1 cellular context compared by ENCODE assay signal in genomic region chr3:108806316-108806715, GRCh38.
TF ChIP-seq lines count a peak whose summit lies in the region.

No MANE protein-coding gene starts in this region.

TF ChIP-seq in GM23338, 12 proteins besides CTCF, POLR2A, EP300 and RAD21 (continued from another document):
- TF ChIP-seq, protein P1, sequence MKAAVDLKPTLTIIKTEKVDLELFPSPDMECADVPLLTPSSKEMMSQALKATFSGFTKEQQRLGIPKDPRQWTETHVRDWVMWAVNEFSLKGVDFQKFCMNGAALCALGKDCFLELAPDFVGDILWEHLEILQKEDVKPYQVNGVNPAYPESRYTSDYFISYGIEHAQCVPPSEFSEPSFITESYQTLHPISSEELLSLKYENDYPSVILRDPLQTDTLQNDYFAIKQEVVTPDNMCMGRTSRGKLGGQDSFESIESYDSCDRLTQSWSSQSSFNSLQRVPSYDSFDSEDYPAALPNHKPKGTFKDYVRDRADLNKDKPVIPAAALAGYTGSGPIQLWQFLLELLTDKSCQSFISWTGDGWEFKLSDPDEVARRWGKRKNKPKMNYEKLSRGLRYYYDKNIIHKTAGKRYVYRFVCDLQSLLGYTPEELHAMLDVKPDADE (IDR thresholded peaks at IDR 0.05), result no peak
- TF ChIP-seq JUNB (IDR thresholded peaks at IDR 0.05; ENCODE audit: unreplicated experiment), result no peak
- no peak for TF ChIP-seq ZNF331 (CRISPR knock-in tag; IDR thresholded peaks at IDR 0.05; ENCODE audit: low read depth)
- TF ChIP-seq EZH2phosphoT487 (IDR thresholded peaks at IDR 0.05; ENCODE audit: unreplicated experiment), result no peak
- no peak for TF ChIP-seq STAT1 (IDR thresholded peaks at IDR 0.05; ENCODE audit: unreplicated experiment)
- TF ChIP-seq ZNF462 (CRISPR knock-in tag; IDR thresholded peaks at IDR 0.05), result no peak
- no peak for TF ChIP-seq EZH2 (IDR thresholded peaks at IDR 0.05; ENCODE audit: low read depth, unreplicated experiment)
- no peak for TF ChIP-seq NANOG (IDR thresholded peaks at IDR 0.05; ENCODE audit: borderline replicate concordance)
- TF ChIP-seq CREB1 (CRISPR knock-in tag; IDR thresholded peaks at IDR 0.05; ENCODE audit: low read depth), result no peak
- no peak for TF ChIP-seq POLR2AphosphoS5 (IDR thresholded peaks at IDR 0.05; ENCODE audit: low read depth)
